In the genomic region with DNA sequence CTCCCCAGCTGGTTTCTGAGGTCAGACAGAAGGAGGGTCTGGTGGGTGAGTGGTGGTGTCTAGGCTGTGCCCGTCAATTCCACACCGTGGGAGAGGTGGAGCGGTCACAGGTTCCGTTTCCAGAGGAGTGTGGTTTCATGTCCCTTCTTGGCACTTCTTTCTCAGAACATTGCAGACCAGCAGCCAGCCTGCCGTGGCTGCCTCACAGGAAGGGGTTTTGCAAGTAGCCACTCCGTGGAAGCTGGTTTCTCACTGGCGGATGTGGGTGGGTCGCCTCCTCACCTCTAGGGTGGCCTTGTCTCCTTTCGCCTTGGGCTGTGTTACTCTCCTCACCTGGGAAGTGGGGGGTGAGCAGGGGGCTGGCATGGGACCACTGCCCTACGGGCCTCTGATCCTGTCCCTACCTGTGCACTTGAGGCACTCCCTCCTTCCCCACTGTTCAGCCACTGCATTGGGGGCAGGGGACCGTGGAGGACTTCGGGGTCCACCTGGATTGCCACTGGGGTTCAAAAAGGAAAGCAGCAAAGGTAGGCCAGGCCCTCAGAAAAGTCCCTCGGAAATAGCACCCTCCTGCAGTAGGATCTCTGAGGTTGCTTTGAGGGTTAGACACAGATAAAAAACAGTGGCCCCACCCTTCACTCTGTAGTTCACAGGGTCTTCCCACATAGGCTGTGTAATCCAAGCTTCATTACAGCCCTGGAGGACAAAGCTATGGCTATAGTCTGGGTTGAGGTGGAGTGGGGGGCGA, we compare ENCODE assay signal across 8 cellular contexts. TPM values are rescaled to one million over a fixed set of nuclear protein-coding genes. Genes with fewer than 3 reads are reported as not detected.
DNase-seq lines count a peak whose midpoint lies in the region; ATAC-seq lines count a peak whose summit lies in the region.
"Had no signal": no experiment of that assay in that cellular context is flagged by ENCODE, and none has a peak within 500 bp of the region (broad histone marks: within the 10 kb centered on the region; RNA-seq: fewer than 3 reads in every experiment).

No MANE protein-coding gene starts in this region.

- ATAC-seq in left ventricle myocardium superior, result peak; percentile 52
- peak; percentile 81 for ATAC-seq in stimulated activated naive CD8-positive, alpha-beta T cell treated with anti-CD3 and anti-CD28 coated beads, Interleukin-15, amount 100 ng/mL, for 72 hours

- no peaks in the 10 kb centered on the region for H3K27me3 Mint-ChIP-seq in activated T-cell treated with anti-CD3 and anti-CD28 coated beads, Interleukin-2, amount 50 U/mL, for 24 hours
- no peaks in the 10 kb centered on the region for H3K27me3 Mint-ChIP-seq in stimulated activated naive CD8-positive, alpha-beta T cell treated with anti-CD3 and anti-CD28 coated beads, Interleukin-15, amount 100 ng/mL, for 72 hours

- H3K27ac Mint-ChIP-seq in activated T-cell treated with anti-CD3 and anti-CD28 coated beads, Interleukin-2, amount 50 U/mL, for 24 hours, result peak overlapping the region; percentile 95
- peak overlapping the region; percentile 39 to 75 for H3K27ac Mint-ChIP-seq in stimulated activated naive CD8-positive, alpha-beta T cell treated with anti-CD3 and anti-CD28 coated beads, Interleukin-15, amount 100 ng/mL, for 72 hours

- H3K9me3 Mint-ChIP-seq in activated T-cell treated with anti-CD3 and anti-CD28 coated beads, Interleukin-2, amount 50 U/mL, for 24 hours, result no peaks in the 10 kb centered on the region
- H3K9me3 Mint-ChIP-seq in stimulated activated naive CD8-positive, alpha-beta T cell treated with anti-CD3 and anti-CD28 coated beads, Interleukin-15, amount 100 ng/mL, for 72 hours, result no peaks in the 10 kb centered on the region

- H3K4me1 Mint-ChIP-seq in activated T-cell treated with anti-CD3 and anti-CD28 coated beads, Interleukin-2, amount 50 U/mL, for 24 hours (ENCODE audit: low read depth), result peaks cover 98% of the 10 kb centered on the region
- H3K4me1 Mint-ChIP-seq in stimulated activated naive CD8-positive, alpha-beta T cell treated with anti-CD3 and anti-CD28 coated beads, Interleukin-15, amount 100 ng/mL, for 72 hours, result peaks cover 100% of the 10 kb centered on the region

- intact Hi-C loops in left ventricle myocardium superior (cut with micrococcal nuclease), result no loop called here

- in situ Hi-C loops in G401 (cut with HindIII; ENCODE audit: low sequenced_read_pairs), result no loop called here

- DNase-seq in NOMO-1 treated with DMSO at 0.1 percent for 48 hours (lab: John Stamatoyannopoulos, UW; ENCODE audit: unreplicated experiment), result peak; percentile 60
- DNase-seq in activated T-cell treated with anti-CD3 and anti-CD28 coated beads, Interleukin-2, amount 50 U/mL, for 24 hours, result peak; percentile 68
- peak; percentile 61 for DNase-seq in left ventricle myocardium superior
- peak; percentile 59 to 78 for DNase-seq in stimulated activated naive CD8-positive, alpha-beta T cell treated with anti-CD3 and anti-CD28 coated beads, Interleukin-15, amount 100 ng/mL, for 72 hours
- DNase-seq in G401 (ENCODE audit: low spot score), result no peak
- DNase-seq in anterior cingulate cortex (lab: John Stamatoyannopoulos, UW), result no peak
- DNase-seq in amniotic stem cell (lab: John Stamatoyannopoulos, UW), result no peak
- DNase-seq: NCI-H526 treated with DMSO at 0.1 percent for 48 hours had no signal

- peaks cover 57% of the 10 kb centered on the region for H3K36me3 Mint-ChIP-seq in activated T-cell treated with anti-CD3 and anti-CD28 coated beads, Interleukin-2, amount 50 U/mL, for 24 hours (ENCODE audit: low read depth)

- peak overlapping the region; percentile 57 for H3K4me3 Mint-ChIP-seq in activated T-cell treated with anti-CD3 and anti-CD28 coated beads, Interleukin-2, amount 50 U/mL, for 24 hours
- H3K4me3 Mint-ChIP-seq in stimulated activated naive CD8-positive, alpha-beta T cell treated with anti-CD3 and anti-CD28 coated beads, Interleukin-15, amount 100 ng/mL, for 72 hours, result peak overlapping the region; percentile 73 to 76

RNA-seq across cellular contexts. Expression of gene TSPAN14, which starts 33.9 kb away (rescaled TPM):
- 41.2 TPM for total RNA-seq in left ventricle myocardium superior
- 8.5 and 24.5 TPM in 2 replicates for total RNA-seq in G401 (2014; rRNA removed; shearing (Covaris generic))

RNA-seq across cellular contexts. Expression of gene SH2D4B, which starts 49.7 kb away (rescaled TPM):
- not detected for total RNA-seq in left ventricle myocardium superior
- total RNA-seq in G401 (2014; rRNA removed; shearing (Covaris generic)), result not detected in 2 replicates

Comparison
In these comparisons a context has a peak if more than half of its experiments do, and no peak if none do; other contexts are left out.
1. DNase-seq: peak in NOMO-1 treated with DMSO at 0.1 percent for 48 hours (single experiment), activated T-cell treated with anti-CD3 and anti-CD28 coated beads, Interleukin-2, amount 50 U/mL, for 24 hours (single experiment), left ventricle myocardium superior (single experiment) and stimulated activated naive CD8-positive, alpha-beta T cell treated with anti-CD3 and anti-CD28 coated beads, Interleukin-15, amount 100 ng/mL, for 72 hours (2 of 2); none in G401 (single experiment), anterior cingulate cortex (0 of 58) and amniotic stem cell (single experiment).